In genomic region chr6:35086282-35086632, GRCh38 we compare ENCODE assay signal across 17 cellular contexts. TPM values are rescaled to one million over a fixed set of nuclear protein-coding genes. Genes with fewer than 3 reads are reported as not detected.
"Had no signal": no experiment of that assay in that cellular context is flagged by ENCODE, and none has a peak within 500 bp of the region (broad histone marks: within the 10 kb centered on the region; RNA-seq: fewer than 3 reads in every experiment).

No MANE protein-coding gene starts in this region.

- H3K4me3 ChIP-seq: dorsolateral prefrontal cortex, skin epidermis, stomach, tibial artery had no signal

- ATAC-seq: activated naive CD4-positive, alpha-beta T cell treated with anti-CD3 and anti-CD28 coated beads, Interleukin-2, amount 50 U/mL, for 72 hours; left lobe of liver; T-cell had no signal

- H3K4me3 Mint-ChIP-seq: activated B cell treated with CpG ODN at 0.5 μM for 24 hours; activated CD4-positive, alpha-beta T cell treated with anti-CD3 and anti-CD28 coated beads, Interleukin-2, amount 10 ng/mL, durations not matched to agents 24 days and 14 days; brain; nephron progenitor cell; T-cell had no signal

- H3K79me2 ChIP-seq: parathyroid adenoma had no signal

- H2AFZ ChIP-seq: parathyroid adenoma had no signal

- H3K4me1 ChIP-seq: parathyroid adenoma had no signal

- H3K27ac Mint-ChIP-seq: activated B cell treated with CpG ODN at 0.5 μM for 24 hours; activated CD4-positive, alpha-beta T cell treated with anti-CD3 and anti-CD28 coated beads, Interleukin-2, amount 10 ng/mL, durations not matched to agents 24 days and 14 days; brain; T-cell had no signal

- H3K27ac ChIP-seq: dorsolateral prefrontal cortex, parathyroid adenoma had no signal

- H3K4me1 Mint-ChIP-seq: activated B cell treated with CpG ODN at 0.5 μM for 24 hours; activated CD4-positive, alpha-beta T cell treated with anti-CD3 and anti-CD28 coated beads, Interleukin-2, amount 10 ng/mL, durations not matched to agents 24 days and 14 days; T-cell had no signal

- H3K9me3 Mint-ChIP-seq: activated B cell treated with CpG ODN at 0.5 μM for 24 hours; activated CD4-positive, alpha-beta T cell treated with anti-CD3 and anti-CD28 coated beads, Interleukin-2, amount 10 ng/mL, durations not matched to agents 24 days and 14 days; activated naive CD4-positive, alpha-beta T cell treated with anti-CD3 and anti-CD28 coated beads, Interleukin-2, amount 50 U/mL, for 72 hours; brain; nephron progenitor cell; T-cell had no signal

- H3K9me3 ChIP-seq: stomach, tibial artery had no signal

- H3K27me3 Mint-ChIP-seq: activated B cell treated with CpG ODN at 0.5 μM for 24 hours; activated CD4-positive, alpha-beta T cell treated with anti-CD3 and anti-CD28 coated beads, Interleukin-2, amount 10 ng/mL, durations not matched to agents 24 days and 14 days; T-cell had no signal

- H3K27me3 ChIP-seq: dorsolateral prefrontal cortex, stomach, tibial artery had no signal

- H3K9ac ChIP-seq: parathyroid adenoma had no signal

- DNase-seq: activated B cell treated with CpG ODN at 0.5 μM for 24 hours; activated CD4-positive, alpha-beta T cell treated with anti-CD3 and anti-CD28 coated beads, Interleukin-2, amount 10 ng/mL, durations not matched to agents 24 days and 14 days; amniotic stem cell; mesenchymal stem cell; nephron progenitor cell; stimulated activated CD4-positive, alpha-beta T cell treated with anti-CD3 and anti-CD28 coated beads, Interleukin-4, amount 100 ng/mL, for 4 hours; stomach; tibial artery had no signal

RNA-seq across cellular contexts. Expression of gene TCP11, which starts 54.9 kb away (rescaled TPM):
- total RNA-seq: activated B cell treated with CpG ODN at 0.5 μM for 24 hours; activated CD4-positive, alpha-beta T cell treated with anti-CD3 and anti-CD28 coated beads, Interleukin-2, amount 10 ng/mL, durations not matched to agents 24 days and 14 days; activated naive CD4-positive, alpha-beta T cell treated with anti-CD3 and anti-CD28 coated beads, Interleukin-2, amount 50 U/mL, for 72 hours; fibroblast of villous mesenchyme; left lobe of liver; SK-MEL-5; T-cell had no signal
